8 cellular contexts compared by ENCODE assay signal in the genomic region with DNA sequence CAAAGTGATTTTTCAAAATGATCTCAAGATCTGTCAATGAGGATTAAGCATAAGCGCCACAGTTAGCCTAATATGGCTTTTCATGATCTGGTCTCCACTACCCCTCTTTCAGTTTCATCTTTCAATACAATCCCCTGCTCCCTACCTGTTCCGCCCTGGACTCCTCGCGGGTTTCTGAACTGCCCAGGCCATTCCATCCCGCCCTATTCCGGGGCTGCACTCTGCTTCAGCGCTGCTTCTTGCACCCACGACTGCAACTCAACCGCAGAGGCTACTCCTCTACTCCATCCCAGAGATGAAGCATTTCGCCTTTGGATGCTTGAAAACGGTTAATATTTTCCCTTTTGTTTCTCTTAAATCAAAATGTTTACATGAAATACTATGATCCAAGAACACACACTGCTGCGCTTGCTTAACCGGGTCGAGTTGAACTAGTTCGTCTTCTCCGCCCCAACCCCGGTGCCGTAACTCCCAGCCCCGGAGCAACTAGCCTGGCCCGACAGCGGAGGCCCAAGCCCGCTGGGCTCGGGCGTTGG.
DNase-seq lines count a peak whose midpoint lies in the region; ATAC-seq and TF ChIP-seq lines count a peak whose summit lies in the region.

No MANE protein-coding gene starts in this region.

- H3K4me3 ChIP-seq in HEK293 (ENCODE audit: low read depth, low read length) (peak overlapping the region; percentile 85), iPS-18a (ENCODE audit: low read length) (peak overlapping the region; percentile 82)

- H3K36me3 ChIP-seq in HEK293 (ENCODE audit: control insufficient read depth in 2 of 2, insufficient read depth in 1 of 2, low read length in 2 of 2) (peaks cover 0 to 5% of the 10 kb centered on the region in 2 experiments; a peak in 1 of 3 replicates), iPS-18a (ENCODE audit: control insufficient read depth, low read depth, low read length) (no peaks in the 10 kb centered on the region)

- POLR2A ChIA-PET in HEK293 (lab: Yijun Ruan, JAX), result interaction anchor here (0.6 kb wide), 1 partner anchor 348 kb away, joined by 6 read pairs; no protein-coding TSS in a partner anchor

- H3K27me3 Mint-ChIP-seq in stimulated activated memory B cell treated with anti-CD40 and anti-IgM and Interleukin-4, amounts not matched to agents 10 μg/mL and 1 μg/mL and 100 μg/mL, for 72 hours, result no peaks in the 10 kb centered on the region

- H3K27me3 ChIP-seq in iPS-18a (ENCODE audit: control insufficient read depth, insufficient read depth, low read length), result peaks cover 33% of the 10 kb centered on the region

- peak overlapping the region; percentile 42 for H3K9ac ChIP-seq in iPS-18a (ENCODE audit: low read length)

- peak overlapping the region; percentile 93 for H3K4me3 Mint-ChIP-seq in stimulated activated memory B cell treated with anti-CD40 and anti-IgM and Interleukin-4, amounts not matched to agents 10 μg/mL and 1 μg/mL and 100 μg/mL, for 72 hours

- TF ChIP-seq CTCF in HEK293 (tag by site-specific recombination; IDR thresholded peaks at IDR 0.05), result no peak

- peak overlapping the region; percentile 94 for H3K27ac Mint-ChIP-seq in stimulated activated memory B cell treated with anti-CD40 and anti-IgM and Interleukin-4, amounts not matched to agents 10 μg/mL and 1 μg/mL and 100 μg/mL, for 72 hours

- CTCF ChIA-PET in HEK293 (lab: Yijun Ruan, JAX), result no interaction called here

- peak overlapping the region; percentile 77 for H3K27ac ChIP-seq in HEK293 (ENCODE audit: extremely low read depth, low read depth, low read length)
- peak overlapping the region; percentile 94 for H3K27ac ChIP-seq in angular gyrus (ENCODE audit: low read depth, low read length)
- no peak overlapping the region for H3K27ac ChIP-seq in iPS-18a (ENCODE audit: low read length)

- H3K9me3 ChIP-seq in HEK293 (ENCODE audit: control insufficient read depth, insufficient read depth, low read depth, low read length) (no peaks in the 10 kb centered on the region), iPS-18a (ENCODE audit: control insufficient read depth, low read depth, low read length) (no peaks in the 10 kb centered on the region)

- DNase-seq in NK-92 treated with Interleukin-12 subunit alpha and Interleukin-12 subunit beta, amount 100 ng/mL, for 24 hours (lab: John Stamatoyannopoulos, UW), result peak; percentile 40
- DNase-seq in NK-92 (lab: John Stamatoyannopoulos, UW; ENCODE audit: unreplicated experiment), result no peak
- DNase-seq in NCI-H146 treated with DMSO at 0.1 percent for 48 hours (lab: John Stamatoyannopoulos, UW; ENCODE audit: unreplicated experiment), result peak; percentile 43
- no peak for DNase-seq in stimulated activated CD4-positive, alpha-beta T cell treated with anti-CD3 and anti-CD28 coated beads, Interleukin-12 subunit alpha, Interleukin-12 subunit beta, amount 100 ng/mL, for 4 hours

- H3K36me3 Mint-ChIP-seq in stimulated activated memory B cell treated with anti-CD40 and anti-IgM and Interleukin-4, amounts not matched to agents 10 μg/mL and 1 μg/mL and 100 μg/mL, for 72 hours, result peaks cover 17% of the 10 kb centered on the region

- H3K4me1 Mint-ChIP-seq in stimulated activated memory B cell treated with anti-CD40 and anti-IgM and Interleukin-4, amounts not matched to agents 10 μg/mL and 1 μg/mL and 100 μg/mL, for 72 hours, result peaks cover 65% of the 10 kb centered on the region

- peak; percentile 18 for ATAC-seq in stimulated activated memory B cell treated with anti-CD40 and anti-IgM and Interleukin-4, amounts not matched to agents 10 μg/mL and 1 μg/mL and 100 μg/mL, for 72 hours

- no peaks in the 10 kb centered on the region for H3K9me3 Mint-ChIP-seq in stimulated activated memory B cell treated with anti-CD40 and anti-IgM and Interleukin-4, amounts not matched to agents 10 μg/mL and 1 μg/mL and 100 μg/mL, for 72 hours

- H3K4me1 ChIP-seq in HEK293 (ENCODE audit: control insufficient read depth, insufficient read depth, low read length) (peaks cover 7% of the 10 kb centered on the region; the same call in 1 of the 2 replicates), iPS-18a (ENCODE audit: control insufficient read depth, low read depth, low read length) (peaks cover 7% of the 10 kb centered on the region)

TF ChIP-seq in HEK293, 187 proteins besides CTCF, POLR2A, EP300 and RAD21:
- TF ChIP-seq ZNF624 (tag by site-specific recombination; IDR thresholded peaks at IDR 0.05) (no peak), ZNF623 (tag by site-specific recombination; IDR thresholded peaks at IDR 0.05) (0 out of 2 replicates have a peak, but pooled peaks have one; percentile 15)

Comparison
In these comparisons a context has a peak if more than half of its experiments do, and no peak if none do; other contexts are left out.
1. DNase-seq: peak in NK-92 treated with Interleukin-12 subunit alpha and Interleukin-12 subunit beta, amount 100 ng/mL, for 24 hours (single experiment) and NCI-H146 treated with DMSO at 0.1 percent for 48 hours (single experiment); none in NK-92 (single experiment) and stimulated activated CD4-positive, alpha-beta T cell treated with anti-CD3 and anti-CD28 coated beads, Interleukin-12 subunit alpha, Interleukin-12 subunit beta, amount 100 ng/mL, for 4 hours (single experiment).